Comparison of ENCODE assay signal across 8 cellular contexts in genomic region chr4:15778742-15779231, GRCh38. TPM values are rescaled to one million over a fixed set of nuclear protein-coding genes. Genes with fewer than 3 reads are reported as not detected.
DNase-seq lines count a peak whose midpoint lies in the region; ATAC-seq and TF ChIP-seq lines count a peak whose summit lies in the region.

No MANE protein-coding gene starts in this region.

- H2AFZ ChIP-seq in DND-41 (ENCODE audit: low read depth, low read length), result no peak overlapping the region

- H3K9me3 ChIP-seq in DND-41 (ENCODE audit: insufficient read depth, low read length, severe bottlenecking), result no peaks in the 10 kb centered on the region
- H3K9me3 ChIP-seq in endocrine pancreas (ENCODE audit: control insufficient read depth, low read length), result no peaks in the 10 kb centered on the region
- H3K9me3 ChIP-seq in mucosa of stomach (ENCODE audit: control insufficient read depth, low read length), result no peaks in the 10 kb centered on the region
- H3K9me3 ChIP-seq in testis, result no peaks in the 10 kb centered on the region

- H3K27ac ChIP-seq in DND-41 (ENCODE audit: low read length) (peak overlapping the region; percentile 96), testis (no peak overlapping the region)

- no peak for TF ChIP-seq POLR2A in testis (IDR thresholded peaks at IDR 0.05)

- H4K20me1 ChIP-seq in DND-41 (ENCODE audit: insufficient read depth, low read length), result peaks cover 51% of the 10 kb centered on the region

- ATAC-seq in DND-41 (ENCODE audit: insufficient read depth, low read depth), result peak; percentile 20
- peak; percentile 36 for ATAC-seq in GM19468 (IDR thresholded peaks at IDR 0.05; ENCODE audit: extremely low read depth, unreplicated experiment)
- ATAC-seq in HG03571 (IDR thresholded peaks at IDR 0.05; ENCODE audit: unreplicated experiment), result peak; percentile 54
- peak; percentile 46 to 47 for ATAC-seq in activated CD4-positive, CD25-positive, alpha-beta regulatory T cell treated with anti-CD3 and anti-CD28 coated beads, Interleukin-2, amount 50 U/mL, for 24 hours

- intact Hi-C loops in testis (cut with DNase I; ENCODE audit: low total_unique reads), result no loop called here

- H3K36me3 ChIP-seq in DND-41 (ENCODE audit: insufficient read depth, low read length), result peaks cover 56% of the 10 kb centered on the region
- H3K36me3 ChIP-seq in endocrine pancreas (ENCODE audit: control insufficient read depth, insufficient read depth, low read length), result no peaks in the 10 kb centered on the region
- H3K36me3 ChIP-seq in mucosa of stomach (ENCODE audit: control insufficient read depth, insufficient read depth, low read length), result no peaks in the 10 kb centered on the region
- no peaks in the 10 kb centered on the region for H3K36me3 ChIP-seq in testis (ENCODE audit: low read depth, missing control alignments)

- no peak for TF ChIP-seq CTCF in DND-41 (IDR thresholded peaks at IDR 0.05; ENCODE audit: borderline replicate concordance, extremely low read depth, low read length, poor library complexity, severe bottlenecking)
- no peak for TF ChIP-seq CTCF in testis (IDR thresholded peaks at IDR 0.05)

- WGBS in testis, 2 donors, result 0% methylated on average over 14 to 33 of the region's 41 CpGs

- peaks cover 99% of the 10 kb centered on the region for H3K79me2 ChIP-seq in DND-41 (ENCODE audit: insufficient read depth, low read length)

- H3K4me3 ChIP-seq in DND-41 (ENCODE audit: low read depth in 1 of 2, low read length in 2 of 2) (peak overlapping the region; percentile 77 to 82), endocrine pancreas (ENCODE audit: control insufficient read depth, insufficient read depth, low read length) (peak overlapping the region; percentile 52), mucosa of stomach (ENCODE audit: low read length) (peak overlapping the region; percentile 57), testis (peak overlapping the region; percentile 40 to 63)

- H3K27me3 ChIP-seq in DND-41 (ENCODE audit: insufficient read depth, low read length, poor library complexity) (no peaks in the 10 kb centered on the region), endocrine pancreas (ENCODE audit: control insufficient read depth, insufficient read depth, low read length) (peaks cover 5% of the 10 kb centered on the region), mucosa of stomach (ENCODE audit: control insufficient read depth, insufficient read depth, low read length) (peaks cover 16% of the 10 kb centered on the region), testis (no peaks in the 10 kb centered on the region)

- H3K4me2 ChIP-seq in DND-41 (ENCODE audit: insufficient read depth, low read length), result peak overlapping the region; percentile 60

- H3K9ac ChIP-seq in DND-41 (ENCODE audit: low read depth, low read length), result peak overlapping the region; percentile 97
- no peak overlapping the region for H3K9ac ChIP-seq in endocrine pancreas (ENCODE audit: control insufficient read depth, insufficient read depth, low read length)
- H3K9ac ChIP-seq in mucosa of stomach (ENCODE audit: low read length), result peak overlapping the region; percentile 54

- DNase-seq in DND-41 (peak; percentile 78), testis (no peak), GM19240 (ENCODE audit: insufficient read length, low spot score) (no peak)

- peaks cover 75% of the 10 kb centered on the region for H3K4me1 ChIP-seq in DND-41 (ENCODE audit: insufficient read depth, low read length)
- peaks cover 4% of the 10 kb centered on the region for H3K4me1 ChIP-seq in endocrine pancreas (ENCODE audit: control insufficient read depth, insufficient read depth, low read length)
- peaks cover 18% of the 10 kb centered on the region for H3K4me1 ChIP-seq in mucosa of stomach (ENCODE audit: control insufficient read depth, insufficient read depth, low read length)
- peaks cover 7% of the 10 kb centered on the region for H3K4me1 ChIP-seq in testis

RNA-seq across cellular contexts. Expression of gene CD38, which starts 0.7 kb away (rescaled TPM):
- total RNA-seq in testis, result 1 to 10 TPM in 1 of 2 donors, under 1 TPM in 1; 0.68 to 1.0 TPM
- polyA plus RNA-seq in testis (ENCODE audit: insufficient read depth, low read depth, low replicate concordance), result 2.2 TPM
